ENCODE assay signal across 22 cellular contexts in the genomic region with DNA sequence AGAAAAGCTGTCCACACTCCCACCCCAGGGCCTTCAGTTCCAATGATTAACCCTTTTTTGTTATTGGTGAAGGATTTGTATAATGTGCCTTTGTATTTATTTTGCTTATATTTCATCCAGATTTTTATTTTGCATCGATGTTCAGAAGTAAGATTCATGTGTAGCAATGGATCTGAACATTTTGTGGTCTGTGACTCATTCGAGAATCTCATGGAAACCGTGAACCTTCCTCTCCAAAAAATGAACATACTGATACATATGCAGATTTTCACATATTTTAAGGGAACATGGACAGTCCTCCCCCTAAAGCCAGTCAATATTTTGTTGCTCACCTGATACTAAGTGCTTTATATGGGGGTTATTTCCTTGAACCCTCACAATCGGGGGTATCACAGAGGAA.
DNase-seq lines count a peak whose midpoint lies in the region; ATAC-seq and TF ChIP-seq lines count a peak whose summit lies in the region.
"Had no signal": no experiment of that assay in that cellular context is flagged by ENCODE, and none has a peak within 500 bp of the region (broad histone marks: within the 10 kb centered on the region; RNA-seq: fewer than 3 reads in every experiment).

No MANE protein-coding gene starts in this region.

- DNase-seq in A172 (ENCODE audit: low spot score) (peak; percentile 4), M059J (ENCODE audit: low read depth) (peak; percentile 23), amniotic epithelial cell (ENCODE audit: low read depth) (peak; percentile 60), fibroblast of lung (ENCODE audit: low read depth in 2 of 2) (peak; percentile 41 to 61), NCI-H1417 treated with DMSO at 0.1 percent for 48 hours (lab: John Stamatoyannopoulos, UW) (no peak), cerebellar cortex (ENCODE audit: low spot score) (no peak), MM.1S (no peak)
- DNase-seq: 8988T; AML-193; C1 segment of cervical spinal cord; Calu3; CD8-positive, alpha-beta memory T cell; DMS153; GDM1; KBM-7; NCI-H1048; NCI-H1436 treated with DMSO at 0.1 percent for 48 hours; NCI-H1930; NCI-H69; SIG-M5; SK-N-SH had no signal

- H3K9ac ChIP-seq in fibroblast of lung (ENCODE audit: insufficient read depth, low read length) (no peak overlapping the region), MM.1S (ENCODE audit: low read length) (no peak overlapping the region)
- H3K9ac ChIP-seq: SK-N-SH had no signal

- TF ChIP-seq CTCF in fibroblast of lung (conservative IDR thresholded peaks at IDR 0.05 in 1 of 2, IDR thresholded peaks at IDR 0.05 in 1 of 2; ENCODE audit: low read depth in 1 of 2, low read length in 2 of 2) (no peak), MM.1S (IDR thresholded peaks at IDR 0.05; ENCODE audit: low read length) (no peak)

- H3K4me1 ChIP-seq in fibroblast of lung (ENCODE audit: control insufficient read depth, extremely low read depth, insufficient read depth, low read length) (no peaks in the 10 kb centered on the region), MM.1S (ENCODE audit: low read length) (no peaks in the 10 kb centered on the region)

- no peak overlapping the region for H3K27ac ChIP-seq in fibroblast of lung (ENCODE audit: insufficient read depth, low read length)
- H3K27ac ChIP-seq in MM.1S (ENCODE audit: low read length), result no peak overlapping the region

- no peaks in the 10 kb centered on the region for H4K20me1 ChIP-seq in fibroblast of lung (ENCODE audit: control insufficient read depth, extremely low read depth, insufficient read depth, low read length)
- no peaks in the 10 kb centered on the region for H4K20me1 ChIP-seq in MM.1S (ENCODE audit: insufficient read depth, low read length)

- H3K9me3 ChIP-seq in fibroblast of lung (ENCODE audit: control insufficient read depth, insufficient read depth, low read depth, low read length) (no peaks in the 10 kb centered on the region), MM.1S (replicated peaks; ENCODE audit: insufficient read depth, low read length) (no peaks in the 10 kb centered on the region)
- H3K9me3 ChIP-seq: SK-N-SH had no signal

- H2AFZ ChIP-seq in fibroblast of lung (ENCODE audit: low read length), result no peak overlapping the region
- H2AFZ ChIP-seq in MM.1S (ENCODE audit: low read length), result no peak overlapping the region

- H3K79me2 ChIP-seq in fibroblast of lung (ENCODE audit: control insufficient read depth, insufficient read depth, low read length), result no peaks in the 10 kb centered on the region
- H3K79me2 ChIP-seq in MM.1S (ENCODE audit: low read length), result no peaks in the 10 kb centered on the region

- no peaks in the 10 kb centered on the region for H3K27me3 ChIP-seq in fibroblast of lung (ENCODE audit: control insufficient read depth, insufficient read depth, low read length)
- H3K27me3 ChIP-seq in MM.1S (replicated peaks; ENCODE audit: insufficient read depth, low read length), result no peaks in the 10 kb centered on the region

- H3K36me3 ChIP-seq in fibroblast of lung (ENCODE audit: control insufficient read depth, insufficient read depth, low read length), result no peaks in the 10 kb centered on the region
- H3K36me3 ChIP-seq in MM.1S (replicated peaks; ENCODE audit: insufficient read depth, low read length), result no peaks in the 10 kb centered on the region

- H3K9me2 ChIP-seq in MM.1S (replicated peaks; ENCODE audit: insufficient read depth, low read length), result no peaks in the 10 kb centered on the region

- H3K4me2 ChIP-seq in fibroblast of lung (ENCODE audit: extremely low read depth, insufficient read depth, low read length) (no peak overlapping the region), MM.1S (ENCODE audit: low read depth, low read length) (no peak overlapping the region)
- H3K4me2 ChIP-seq: SK-N-SH had no signal

- H3K4me3 ChIP-seq in fibroblast of lung (replicated peaks in 1 of 4; ENCODE audit: control extremely low read depth in 1 of 4, insufficient read depth in 1 of 4, low read depth in 3 of 4, low read length in 4 of 4), result no peak overlapping the region
- no peak overlapping the region for H3K4me3 ChIP-seq in MM.1S (ENCODE audit: low read length)

- H3F3A ChIP-seq in MM.1S (ENCODE audit: insufficient read depth, low read length), result no peaks in the 10 kb centered on the region

- ATAC-seq in GM18502 (IDR thresholded peaks at IDR 0.05; ENCODE audit: poor library complexity, unreplicated experiment), result no peak

Comparison
In these comparisons a context has a peak if more than half of its experiments do, and no peak if none do; other contexts are left out.
1. DNase-seq: peak in A172 (single experiment), M059J (single experiment), amniotic epithelial cell (single experiment) and fibroblast of lung (2 of 2); none in NCI-H1417 treated with DMSO at 0.1 percent for 48 hours (single experiment), cerebellar cortex (single experiment) and MM.1S (single experiment).